10 cellular contexts compared by ENCODE assay signal in the genomic region with DNA sequence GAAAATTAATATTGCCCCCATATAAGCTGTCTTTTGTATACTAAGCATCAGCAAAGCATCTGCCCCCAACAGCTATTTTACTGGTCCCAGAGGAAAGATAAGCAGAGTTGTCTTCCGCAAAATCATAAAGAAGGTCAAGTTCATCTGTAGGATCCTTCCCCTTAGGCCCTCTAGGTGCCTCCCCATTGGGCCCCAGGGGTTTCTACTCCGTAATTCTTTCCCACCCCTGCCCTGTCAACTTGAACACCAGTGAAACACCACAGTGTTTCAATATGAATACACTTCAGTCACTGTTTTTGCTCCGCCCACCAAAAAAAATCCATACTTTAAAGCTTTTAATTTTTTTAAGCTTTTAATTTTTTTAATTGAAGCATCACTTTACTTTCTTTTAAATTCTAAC.
DNase-seq lines count a peak whose midpoint lies in the region; ATAC-seq and TF ChIP-seq lines count a peak whose summit lies in the region.
"Had no signal": no experiment of that assay in that cellular context is flagged by ENCODE, and none has a peak within 500 bp of the region (broad histone marks: within the 10 kb centered on the region; RNA-seq: fewer than 3 reads in every experiment).

No MANE protein-coding gene starts in this region.

- TF ChIP-seq POLR2A in GM18505 (IDR thresholded peaks at IDR 0.05; ENCODE audit: borderline replicate concordance, extremely low read depth, insufficient read depth, insufficient read length) = no peak

- peaks cover 21% of the 10 kb centered on the region for H3K4me1 Mint-ChIP-seq in activated naive CD8-positive, alpha-beta T cell treated with anti-CD3 and anti-CD28 coated beads, Interleukin-2, amount 10 ng/mL, durations not matched to agents 7 days and 5 days

- no peak overlapping the region for H3K4me3 Mint-ChIP-seq in activated naive CD8-positive, alpha-beta T cell treated with anti-CD3 and anti-CD28 coated beads, Interleukin-2, amount 10 ng/mL, durations not matched to agents 7 days and 5 days

- H3K36me3 Mint-ChIP-seq in activated naive CD8-positive, alpha-beta T cell treated with anti-CD3 and anti-CD28 coated beads, Interleukin-2, amount 10 ng/mL, durations not matched to agents 7 days and 5 days = peaks cover 14% of the 10 kb centered on the region

- no peaks in the 10 kb centered on the region for H3K27me3 Mint-ChIP-seq in activated naive CD8-positive, alpha-beta T cell treated with anti-CD3 and anti-CD28 coated beads, Interleukin-2, amount 10 ng/mL, durations not matched to agents 7 days and 5 days

- H3K9me3 Mint-ChIP-seq in activated naive CD8-positive, alpha-beta T cell treated with anti-CD3 and anti-CD28 coated beads, Interleukin-2, amount 10 ng/mL, durations not matched to agents 7 days and 5 days = no peaks in the 10 kb centered on the region

- POLR2A ChIA-PET in activated naive CD8-positive, alpha-beta T cell treated with anti-CD3 and anti-CD28 coated beads, Interleukin-2, amount 10 ng/mL, durations not matched to agents 7 days and 5 days (lab: Charles Lee) = no interaction called here

- no peak for DNase-seq in activated naive CD8-positive, alpha-beta T cell treated with anti-CD3 and anti-CD28 coated beads, Interleukin-2, amount 10 ng/mL, durations not matched to agents 7 days and 5 days
- DNase-seq in NCI-H1105 (lab: John Stamatoyannopoulos, UW) = no peak
- DNase-seq in NCI-H128 (lab: John Stamatoyannopoulos, UW; ENCODE audit: unreplicated experiment) = no peak
- DNase-seq: DND-41, NCI-H2227 treated with DMSO at 0.1 percent for 48 hours had no signal

- H3K27ac Mint-ChIP-seq in activated naive CD8-positive, alpha-beta T cell treated with anti-CD3 and anti-CD28 coated beads, Interleukin-2, amount 10 ng/mL, durations not matched to agents 7 days and 5 days = no peak overlapping the region

- peak; percentile 94 for ATAC-seq in GM18505 (IDR thresholded peaks at IDR 0.05; ENCODE audit: unreplicated experiment)
- ATAC-seq in GM19438 (IDR thresholded peaks at IDR 0.05; ENCODE audit: low read depth, unreplicated experiment) = peak; percentile 69
- peak; percentile 90 for ATAC-seq in HG03064 (IDR thresholded peaks at IDR 0.05; ENCODE audit: low read depth, unreplicated experiment)
- ATAC-seq in activated naive CD8-positive, alpha-beta T cell treated with anti-CD3 and anti-CD28 coated beads, Interleukin-2, amount 10 ng/mL, durations not matched to agents 7 days and 5 days (ENCODE audit: low read depth) = peak; percentile 47
- ATAC-seq in HG02840 (IDR thresholded peaks at IDR 0.05; ENCODE audit: low FRiP score, unreplicated experiment) = no peak
- no peak for ATAC-seq in esophagus mucosa

Comparison
In these comparisons a context has a peak if more than half of its experiments do, and no peak if none do; other contexts are left out.
1. ATAC-seq: peak in GM18505 (single experiment), GM19438 (single experiment), HG03064 (single experiment) and activated naive CD8-positive, alpha-beta T cell treated with anti-CD3 and anti-CD28 coated beads, Interleukin-2, amount 10 ng/mL, durations not matched to agents 7 days and 5 days (single experiment); none in HG02840 (single experiment) and esophagus mucosa (single experiment).